In genomic region chr3:12197475-12197874, GRCh38 we compare ENCODE assay signal across 15 cellular contexts. TPM values are rescaled to one million over a fixed set of nuclear protein-coding genes. Genes with fewer than 3 reads are reported as not detected.
DNase-seq lines count a peak whose midpoint lies in the region; ATAC-seq and TF ChIP-seq lines count a peak whose summit lies in the region.
"Had no signal": no experiment of that assay in that cellular context is flagged by ENCODE, and none has a peak within 500 bp of the region (broad histone marks: within the 10 kb centered on the region; RNA-seq: fewer than 3 reads in every experiment).

No MANE protein-coding gene starts in this region.

- peak; percentile 41 for DNase-seq in activated CD4-positive, alpha-beta T cell treated with anti-CD3 and anti-CD28 coated beads, Interleukin-2, amount 10 ng/mL, durations not matched to agents 24 days and 14 days
- DNase-seq in activated CD4-positive, alpha-beta T cell treated with anti-CD3 and anti-CD28 coated beads for 4 hours: no peak
- no peak for DNase-seq in stimulated activated naive B cell treated with anti-CD40 and anti-IgM and Interleukin-4, amounts not matched to agents 10 μg/mL and 1 μg/mL and 100 μg/mL, for 72 hours
- DNase-seq in coronary artery (ENCODE audit: low spot score): no peak
- DNase-seq in MCF 10A (ENCODE audit: unreplicated experiment): no peak
- no peak for DNase-seq in glomerular visceral epithelial cell (ENCODE audit: extremely low spot score)
- DNase-seq: 8988T, activated B cell treated with CpG ODN at 0.5 μM for 24 hours, dorsolateral prefrontal cortex, HCEC 1CT, mesendoderm had no signal

- no peaks in the 10 kb centered on the region for H3K27me3 Mint-ChIP-seq in activated CD4-positive, alpha-beta T cell treated with anti-CD3 and anti-CD28 coated beads, Interleukin-2, amount 10 ng/mL, durations not matched to agents 24 days and 14 days
- H3K27me3 Mint-ChIP-seq in stimulated activated naive B cell treated with anti-CD40 and anti-IgM and Interleukin-4, amounts not matched to agents 10 μg/mL and 1 μg/mL and 100 μg/mL, for 72 hours: no peaks in the 10 kb centered on the region
- H3K27me3 Mint-ChIP-seq in MCF 10A (ENCODE audit: insufficient read depth, unreplicated experiment): no peaks in the 10 kb centered on the region

- intact Hi-C loops in activated CD4-positive, alpha-beta T cell treated with anti-CD3 and anti-CD28 coated beads, Interleukin-2, amount 10 ng/mL, durations not matched to agents 24 days and 14 days (cut with micrococcal nuclease): loop anchor here (1.0 to 10.0 kb wide), 4 partner anchors 10 to 573 kb away; no protein-coding TSS in a partner anchor
- intact Hi-C loops in MCF 10A (cut with micrococcal nuclease): no loop called here

- POLR2A ChIA-PET in MCF 10A (lab: Yijun Ruan, JAX): interaction anchor here (0.6 to 0.7 kb wide), 2 partner anchors 479 to 540 kb away, joined by 3 to 4 read pairs; no protein-coding TSS in a partner anchor

- BruUV-seq in MCF 10A (replicated peaks; lab: Mats Ljungman, UMichigan): no TSS peak

- CTCF ChIA-PET in MCF 10A (lab: Yijun Ruan, JAX): interaction anchor here (0.7 to 1.6 kb wide), 2 partner anchors 281 to 282 kb away, joined by 4 to 5 read pairs; no protein-coding TSS in a partner anchor

- ATAC-seq in GM21717 (IDR thresholded peaks at IDR 0.05; ENCODE audit: unreplicated experiment) (peak; percentile 47), HG03354 (IDR thresholded peaks at IDR 0.05; ENCODE audit: poor library complexity, severe bottlenecking, unreplicated experiment) (peak; percentile 43)
- peak; percentile 69 to 71 for ATAC-seq in stimulated activated naive B cell treated with anti-CD40 and anti-IgM and Interleukin-4, amounts not matched to agents 10 μg/mL and 1 μg/mL and 100 μg/mL, for 72 hours (replicated peaks)
- ATAC-seq: SK-N-SH treated with all-trans-retinoic acid at 6 μM for 48 hours had no signal

- H3K4me1 Mint-ChIP-seq in activated CD4-positive, alpha-beta T cell treated with anti-CD3 and anti-CD28 coated beads, Interleukin-2, amount 10 ng/mL, durations not matched to agents 24 days and 14 days: peaks cover 48% of the 10 kb centered on the region
- peaks cover 31 to 43% of the 10 kb centered on the region in 2 donors for H3K4me1 Mint-ChIP-seq in stimulated activated naive B cell treated with anti-CD40 and anti-IgM and Interleukin-4, amounts not matched to agents 10 μg/mL and 1 μg/mL and 100 μg/mL, for 72 hours
- peaks cover 27% of the 10 kb centered on the region for H3K4me1 Mint-ChIP-seq in MCF 10A (ENCODE audit: insufficient read depth, unreplicated experiment)

- H3K27ac Mint-ChIP-seq in activated CD4-positive, alpha-beta T cell treated with anti-CD3 and anti-CD28 coated beads, Interleukin-2, amount 10 ng/mL, durations not matched to agents 24 days and 14 days: peak overlapping the region; percentile 78
- peak overlapping the region; percentile 81 for H3K27ac Mint-ChIP-seq in stimulated activated naive B cell treated with anti-CD40 and anti-IgM and Interleukin-4, amounts not matched to agents 10 μg/mL and 1 μg/mL and 100 μg/mL, for 72 hours
- no peak overlapping the region for H3K27ac Mint-ChIP-seq in MCF 10A (ENCODE audit: low read depth, unreplicated experiment)
- H3K27ac Mint-ChIP-seq: activated B cell treated with CpG ODN at 0.5 μM for 24 hours had no signal

- H3K36me3 Mint-ChIP-seq in activated CD4-positive, alpha-beta T cell treated with anti-CD3 and anti-CD28 coated beads, Interleukin-2, amount 10 ng/mL, durations not matched to agents 24 days and 14 days (ENCODE audit: low read depth): no peaks in the 10 kb centered on the region
- no peaks in the 10 kb centered on the region for H3K36me3 Mint-ChIP-seq in stimulated activated naive B cell treated with anti-CD40 and anti-IgM and Interleukin-4, amounts not matched to agents 10 μg/mL and 1 μg/mL and 100 μg/mL, for 72 hours
- H3K36me3 Mint-ChIP-seq in MCF 10A (ENCODE audit: insufficient read depth, unreplicated experiment): no peaks in the 10 kb centered on the region

- H3K4me3 Mint-ChIP-seq in activated CD4-positive, alpha-beta T cell treated with anti-CD3 and anti-CD28 coated beads, Interleukin-2, amount 10 ng/mL, durations not matched to agents 24 days and 14 days: no peak overlapping the region
- peak overlapping the region in 1 of 2 donors; percentile 26 for H3K4me3 Mint-ChIP-seq in stimulated activated naive B cell treated with anti-CD40 and anti-IgM and Interleukin-4, amounts not matched to agents 10 μg/mL and 1 μg/mL and 100 μg/mL, for 72 hours
- H3K4me3 Mint-ChIP-seq in MCF 10A (ENCODE audit: unreplicated experiment): no peak overlapping the region
- H3K4me3 Mint-ChIP-seq: activated B cell treated with CpG ODN at 0.5 μM for 24 hours had no signal

- peaks cover 3% of the 10 kb centered on the region for H3K9me3 Mint-ChIP-seq in activated CD4-positive, alpha-beta T cell treated with anti-CD3 and anti-CD28 coated beads, Interleukin-2, amount 10 ng/mL, durations not matched to agents 24 days and 14 days
- peaks cover 0 to 2% of the 10 kb centered on the region in 2 donors for H3K9me3 Mint-ChIP-seq in stimulated activated naive B cell treated with anti-CD40 and anti-IgM and Interleukin-4, amounts not matched to agents 10 μg/mL and 1 μg/mL and 100 μg/mL, for 72 hours
- no peaks in the 10 kb centered on the region for H3K9me3 Mint-ChIP-seq in MCF 10A (ENCODE audit: unreplicated experiment)
- H3K9me3 Mint-ChIP-seq: activated B cell treated with CpG ODN at 0.5 μM for 24 hours had no signal

- no peak overlapping the region for H3K27ac ChIP-seq in coronary artery
- H3K27ac ChIP-seq: dorsolateral prefrontal cortex had no signal

- TF ChIP-seq CTCF in coronary artery (IDR thresholded peaks at IDR 0.05) (no peak), MCF 10A (IDR thresholded peaks at IDR 0.05; ENCODE audit: unreplicated experiment) (no peak)

- H3K4me3 ChIP-seq in coronary artery: no peak overlapping the region
- H3K4me3 ChIP-seq: dorsolateral prefrontal cortex, smooth muscle cell had no signal

RNA-seq across cellular contexts. Expression of gene TIMP4, which starts 38.8 kb away (rescaled TPM):
- 0.19 and 0.33 TPM in 2 replicates for total RNA-seq in activated CD4-positive, alpha-beta T cell treated with anti-CD3 and anti-CD28 coated beads, Interleukin-2, amount 10 ng/mL, durations not matched to agents 24 days and 14 days
- total RNA-seq in MCF 10A (2022): not detected in 2 replicates
- total RNA-seq: activated B cell treated with CpG ODN at 0.5 μM for 24 hours had no signal
